Comparison of ENCODE assay signal across 1 cellular context in genomic region chr6:90977513-90977912, GRCh38.
TF ChIP-seq lines count a peak whose summit lies in the region.

No MANE protein-coding gene starts in this region.

TF ChIP-seq in H1, 55 proteins besides CTCF, POLR2A, EP300 and RAD21 (continued from another document):
- no peak for TF ChIP-seq FOSL1 (IDR thresholded peaks at IDR 0.05; ENCODE audit: insufficient read depth, low read depth, low read length)
- TF ChIP-seq HDAC2 (IDR thresholded peaks at IDR 0.05; ENCODE audit: borderline replicate concordance in 1 of 2, low read depth in 2 of 2, low read length in 2 of 2) = no peak
- TF ChIP-seq ZNF274 (IDR thresholded peaks at IDR 0.05; ENCODE audit: borderline replicate concordance, extremely low read depth, low read length) = no peak
- no peak for TF ChIP-seq TEAD4 (IDR thresholded peaks at IDR 0.05; ENCODE audit: low read depth, low read length)
- no peak for TF ChIP-seq ATF2 (IDR thresholded peaks at IDR 0.05; ENCODE audit: low read length)
- TF ChIP-seq SRF (IDR thresholded peaks at IDR 0.05; ENCODE audit: low read depth, low read length) = no peak
TF ChIP-seq in H1: peak in this region for 0.
